18 cellular contexts compared by ENCODE assay signal in the genomic region with DNA sequence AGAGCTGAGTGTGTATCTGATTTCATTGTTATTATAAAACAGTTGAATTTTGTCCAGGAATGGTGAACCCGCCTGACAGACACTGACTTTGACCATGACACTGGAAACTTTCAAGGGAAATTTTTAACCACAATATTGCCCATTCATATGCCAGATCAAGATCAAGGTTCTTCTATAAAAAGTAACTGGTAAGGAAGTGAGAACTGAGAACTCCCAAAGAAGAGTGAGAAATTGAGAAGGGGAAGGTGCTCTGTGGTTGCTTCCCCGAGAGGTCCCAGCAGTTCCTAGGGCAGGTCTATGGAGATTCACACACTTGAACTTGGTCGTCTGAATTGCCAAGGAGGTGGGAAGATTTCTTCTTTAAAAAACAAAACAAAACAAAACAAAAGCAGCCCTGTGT. TPM values are rescaled to one million over a fixed set of nuclear protein-coding genes. Genes with fewer than 3 reads are reported as not detected.
DNase-seq lines count a peak whose midpoint lies in the region; ATAC-seq, FAIRE-seq and TF ChIP-seq lines count a peak whose summit lies in the region.
"Had no signal": no experiment of that assay in that cellular context is flagged by ENCODE, and none has a peak within 500 bp of the region (broad histone marks: within the 10 kb centered on the region; RNA-seq: fewer than 3 reads in every experiment).

No MANE protein-coding gene starts in this region.

- no peaks in the 10 kb centered on the region for H3K27me3 ChIP-seq in BLaER1 treated with 17β-estradiol and CSF1 and Interleukin-3, amounts not matched to agents 10 nM and 100 nM
- no peaks in the 10 kb centered on the region for H3K27me3 ChIP-seq in Peyer's patch

- no peak for DNase-seq in GM19239 (ENCODE audit: insufficient read length, low spot score)
- DNase-seq in OCI-M1 (lab: John Stamatoyannopoulos, UW) = peak; percentile 36
- DNase-seq in nephron progenitor cell = no peak
- DNase-seq in Peyer's patch = no peak
- no peak for DNase-seq in left lobe of liver (ENCODE audit: low spot score)
- no peak for DNase-seq in RWPE1 (ENCODE audit: low spot score)
- DNase-seq: AML-193; CD4-positive, alpha-beta memory T cell; DND-41; GDM1; HFFc6; NCI-H187 treated with DMSO at 0.1 percent for 48 hours; NCI-H446; NCI-H82; T-cell had no signal

- H3K4me2 ChIP-seq in BLaER1 treated with 17β-estradiol and CSF1 and Interleukin-3, amounts not matched to agents 10 nM and 100 nM = peak overlapping the region; percentile 3 to 60 (median 43); a peak in 20 of 22 replicates

- H3K27ac Mint-ChIP-seq in nephron progenitor cell = peak overlapping the region; percentile 89
- H3K27ac Mint-ChIP-seq: HFFc6, T-cell had no signal

- no peak overlapping the region for H3K9ac ChIP-seq in BLaER1 treated with 17β-estradiol and CSF1 and Interleukin-3, amounts not matched to agents 10 nM and 100 nM

- CTCF ChIA-PET in RWPE1 (lab: Yijun Ruan, JAX) = interaction anchor here (0.6 kb wide), 1 partner anchor 124 kb away, joined by 3 read pairs; no protein-coding TSS in a partner anchor

- no peaks in the 10 kb centered on the region for H4K20me1 ChIP-seq in BLaER1 treated with 17β-estradiol and CSF1 and Interleukin-3, amounts not matched to agents 10 nM and 100 nM

- FAIRE-seq in GM19239 (lab: Jason Lieb, UNC) = peak; percentile 76
- FAIRE-seq: H1, K562 had no signal

- H3K27me3 Mint-ChIP-seq in nephron progenitor cell (ENCODE audit: low read depth, poor library complexity) = peaks cover 23% of the 10 kb centered on the region

- H3K36me3 Mint-ChIP-seq in nephron progenitor cell (ENCODE audit: low read depth) = no peaks in the 10 kb centered on the region
- H3K36me3 Mint-ChIP-seq: CD4-positive, alpha-beta memory T cell; T-cell had no signal

- ATAC-seq in left lobe of liver = no peak
- ATAC-seq: K562, T-cell had no signal

- H3K9me3 ChIP-seq in BLaER1 treated with 17β-estradiol and CSF1 and Interleukin-3, amounts not matched to agents 10 nM and 100 nM (replicated peaks in 1 of 11) = no peaks in the 10 kb centered on the region
- no peaks in the 10 kb centered on the region for H3K9me3 ChIP-seq in Peyer's patch

- POLR2A ChIA-PET in RWPE1 (lab: Yijun Ruan, JAX; ENCODE audit: low non-redundant PET) = no interaction called here

- H3K36me3 ChIP-seq in BLaER1 treated with 17β-estradiol and CSF1 and Interleukin-3, amounts not matched to agents 10 nM and 100 nM = no peaks in the 10 kb centered on the region
- peaks cover 0 to 24% (median 0%) of the 10 kb centered on the region in 3 donors for H3K36me3 ChIP-seq in Peyer's patch

- no peak for TF ChIP-seq POLR2A in Peyer's patch (IDR thresholded peaks at IDR 0.05)

- H3K4me3 Mint-ChIP-seq in nephron progenitor cell = no peak overlapping the region
- H3K4me3 Mint-ChIP-seq: CD4-positive, alpha-beta memory T cell; HFFc6; T-cell had no signal

- no peaks in the 10 kb centered on the region for H3K9me3 Mint-ChIP-seq in nephron progenitor cell
- H3K9me3 Mint-ChIP-seq: HFFc6, T-cell had no signal

- no peak overlapping the region for H3K27ac ChIP-seq in BLaER1 treated with 17β-estradiol and CSF1 and Interleukin-3, amounts not matched to agents 10 nM and 100 nM
- H3K27ac ChIP-seq in Peyer's patch (no peak overlapping the region), RWPE1 (no peak overlapping the region)

- H3K4me3 ChIP-seq in BLaER1 treated with 17β-estradiol and CSF1 and Interleukin-3, amounts not matched to agents 10 nM and 100 nM = no peak overlapping the region
- H3K4me3 ChIP-seq in Peyer's patch = no peak overlapping the region
- H3K4me3 ChIP-seq: K562 had no signal

- H3K4me1 ChIP-seq in BLaER1 treated with 17β-estradiol and CSF1 and Interleukin-3, amounts not matched to agents 10 nM and 100 nM = peaks cover 8 to 13% (median 10%) of the 10 kb centered on the region in 10 experiments; a peak in 19 of 20 replicates
- H3K4me1 ChIP-seq in Peyer's patch = no peaks in the 10 kb centered on the region

- TF ChIP-seq CTCF in nephron progenitor cell (IDR thresholded peaks at IDR 0.05) (no peak), Peyer's patch (IDR thresholded peaks at IDR 0.05) (no peak), RWPE1 (conservative IDR thresholded peaks at IDR 0.05; ENCODE audit: low read depth) (no peak)

- peaks cover 16% of the 10 kb centered on the region for H3K4me1 Mint-ChIP-seq in nephron progenitor cell
- H3K4me1 Mint-ChIP-seq: T-cell had no signal

RNA-seq across cellular contexts. Expression of gene SLC6A4, which starts 27.3 kb away (rescaled TPM):
- total RNA-seq in Peyer's patch = 100 to 1,000 TPM in 2 of 4 donors, 10 to 100 TPM in 2; 10.7 to 156 (median 109) TPM
- total RNA-seq in left lobe of liver = 0.13 TPM
- total RNA-seq: CD4-positive, alpha-beta memory T cell; HFFc6 had no signal

Comparison
In these comparisons a context has a peak if more than half of its experiments do, and no peak if none do; other contexts are left out.
1. RNA of gene SLC6A4, which starts 27.3 kb away (total RNA-seq): 10.7 to 156 TPM in Peyer's patch; 0.13 TPM in left lobe of liver (single experiment); every median in the first group is over 10 times any median in the second.